ENCODE assay signal across 31 cellular contexts in genomic region chr22:50278956-50279619, GRCh38.
"Had no signal": no experiment of that assay in that cellular context is flagged by ENCODE, and none has a peak within 500 bp of the region (broad histone marks: within the 10 kb centered on the region; RNA-seq: fewer than 3 reads in every experiment).

No MANE protein-coding gene starts in this region.

- H2AFZ ChIP-seq: parathyroid adenoma had no signal

- H3K27me3 ChIP-seq: breast epithelium, foreskin keratinocyte, heart left ventricle, right atrium auricular region, suprapubic skin, tibial artery had no signal

- H3K4me1 ChIP-seq: parathyroid adenoma had no signal

- ATAC-seq: activated CD4-positive, CD25-positive, alpha-beta regulatory T cell treated with anti-CD3 and anti-CD28 coated beads, Interleukin-2, amount 50 U/mL, for 24 hours; esophagus mucosa; foreskin keratinocyte; heart left ventricle; left colon; naive thymus-derived CD4-positive, alpha-beta T cell; stimulated activated naive B cell treated with anti-CD40 and anti-IgM and Interleukin-4, amounts not matched to agents 10 μg/mL and 1 μg/mL and 100 μg/mL, for 72 hours; T-helper 17 cell had no signal

- H3K4me3 ChIP-seq: breast epithelium, heart left ventricle, right atrium auricular region, suprapubic skin, tibial artery had no signal

- DNase-seq: activated CD4-positive, alpha-beta memory T cell treated with anti-CD3 and anti-CD28 coated beads for 36 hours; activated CD4-positive, alpha-beta T cell treated with anti-CD3 and anti-CD28 coated beads for 48 hours; activated CD8-positive, alpha-beta memory T cell treated with anti-CD3 and anti-CD28 coated beads, Interleukin-2, amount 50 U/mL, for 4 hours; activated effector memory CD4-positive, alpha-beta T cell treated with anti-CD3 and anti-CD28 coated beads, Interleukin-2, amount 50 U/mL, for 16 hours; activated naive CD4-positive, alpha-beta T cell treated with anti-CD3 and anti-CD28 coated beads, Interleukin-2, amount 10 ng/mL, durations not matched to agents 7 days and 5 days; activated T-cell treated with anti-CD3 and anti-CD28 coated beads, Interleukin-2, amount 50 U/mL, for 1 hour; amygdala; central memory CD4-positive, alpha-beta T cell; endodermal cell; foreskin keratinocyte; heart left ventricle; hypothalamus; immature natural killer cell; kidney; left colon; mammary epithelial cell; naive thymus-derived CD4-positive, alpha-beta T cell; occipital lobe; stimulated activated CD4-positive, alpha-beta T cell treated with anti-CD3 and anti-CD28 coated beads, Interleukin-15, amount 100 ng/mL, for 24 hours; stimulated activated CD4-positive, alpha-beta T cell treated with anti-CD3 and anti-CD28 coated beads, Interleukin-2, amount 100 ng/mL, for 24 hours; stimulated activated naive B cell treated with anti-CD40 and anti-IgM and Interleukin-4, amounts not matched to agents 10 μg/mL and 1 μg/mL and 100 μg/mL, for 72 hours; T-helper 17 cell; T1000; tibial artery; WERI-Rb-1 had no signal

- H3K9me3 ChIP-seq: breast epithelium, heart left ventricle, right atrium auricular region, suprapubic skin, tibial artery had no signal

- H3K9ac ChIP-seq: parathyroid adenoma had no signal

- FAIRE-seq: kidney had no signal

- H3K27ac ChIP-seq: breast epithelium, foreskin keratinocyte, heart left ventricle, parathyroid adenoma, right atrium auricular region, suprapubic skin, tibial artery, WERI-Rb-1 had no signal

- H3K79me2 ChIP-seq: parathyroid adenoma had no signal
